ENCODE assay signal across 9 cellular contexts in the genomic region with DNA sequence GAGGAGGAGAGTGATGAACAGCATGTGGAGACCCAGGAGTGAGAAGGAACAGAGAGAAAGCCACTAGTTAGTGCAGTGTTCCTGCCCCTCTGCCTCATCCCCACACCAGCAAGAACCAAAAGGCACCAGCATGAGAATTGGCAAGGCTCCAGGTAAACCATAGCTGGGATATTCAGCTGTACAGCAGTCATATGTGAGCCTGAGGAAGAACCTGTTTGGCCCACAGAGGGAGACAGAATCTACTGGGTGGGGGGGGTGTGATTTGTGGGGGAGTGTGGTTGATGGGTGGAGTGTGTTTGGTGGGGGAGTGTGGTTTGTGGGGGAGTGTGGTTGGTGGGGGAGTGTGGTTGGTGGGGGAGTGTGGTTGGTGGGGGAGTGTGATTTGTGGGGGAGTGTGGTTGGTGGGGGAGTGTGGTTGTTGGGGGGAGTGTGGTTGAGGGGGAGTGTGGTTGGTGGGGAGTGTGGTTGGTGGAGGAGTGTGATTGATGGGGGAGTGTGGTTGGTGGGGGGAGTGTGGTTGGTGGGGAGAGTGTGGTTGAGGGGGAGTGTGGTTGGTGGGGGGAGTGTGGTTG. TPM values are rescaled to one million over a fixed set of nuclear protein-coding genes. Genes with fewer than 3 reads are reported as not detected.
DNase-seq lines count a peak whose midpoint lies in the region; ATAC-seq, FAIRE-seq and TF ChIP-seq lines count a peak whose summit lies in the region.
"Had no signal": no experiment of that assay in that cellular context is flagged by ENCODE, and none has a peak within 500 bp of the region (broad histone marks: within the 10 kb centered on the region; RNA-seq: fewer than 3 reads in every experiment).

No MANE protein-coding gene starts in this region.

- no peak overlapping the region for H3K9ac ChIP-seq in H1 (replicated peaks in 1 of 4; ENCODE audit: extremely low read depth in 1 of 4, low read depth in 3 of 4, low read length in 3 of 4)

- H3K27me3 ChIP-seq in H1 (replicated peaks in 1 of 4; ENCODE audit: control insufficient read depth in 3 of 4, extremely low read depth in 1 of 4, insufficient read depth in 3 of 4, low read length in 3 of 4) (no peaks in the 10 kb centered on the region), Peyer's patch (no peaks in the 10 kb centered on the region)

- TF ChIP-seq RAD21 in H1 (IDR thresholded peaks at IDR 0.05 in 1 of 2, conservative IDR thresholded peaks at IDR 0.05 in 1 of 2; ENCODE audit: low read depth in 2 of 2, low read length in 2 of 2), result no peak

- peak overlapping the region; percentile 54; the same call in 1 of the 2 replicates for H2AK5ac ChIP-seq in H1 (ENCODE audit: low read depth, low read length)

- H2BK120ac ChIP-seq in H1 (replicated peaks; ENCODE audit: low read depth, low read length), result no peak overlapping the region

- no peak overlapping the region for H3K27ac ChIP-seq in H1 (ENCODE audit: low read depth, low read length)
- H3K27ac ChIP-seq in substantia nigra (ENCODE audit: low read depth, low read length, poor library complexity, severe bottlenecking), result peak overlapping the region; percentile 39
- H3K27ac ChIP-seq in Peyer's patch, result peak overlapping the region in 1 of 4 donors; percentile 10

- no peak for TF ChIP-seq POLR2A in H1 (IDR thresholded peaks at IDR 0.05; ENCODE audit: control extremely low read depth in 1 of 2, low read depth in 2 of 2, low read length in 2 of 2)
- TF ChIP-seq POLR2A in Peyer's patch (IDR thresholded peaks at IDR 0.05), result no peak

- peaks cover 0 to 1% of the 10 kb centered on the region in 2 experiments for H4K20me1 ChIP-seq in H1 (replicated peaks in 1 of 2; ENCODE audit: control insufficient read depth in 1 of 2, insufficient read depth in 2 of 2, low read length in 2 of 2)

- peaks cover 14% of the 10 kb centered on the region for H3K79me1 ChIP-seq in H1 (ENCODE audit: low read depth, low read length)

- no peak overlapping the region for H2BK5ac ChIP-seq in H1 (ENCODE audit: low read depth, low read length)

- no peaks in the 10 kb centered on the region for H3K36me3 ChIP-seq in H1 (ENCODE audit: control insufficient read depth in 2 of 4, insufficient read depth in 4 of 4, low read length in 3 of 4)
- peaks cover 0 to 4% (median 0%) of the 10 kb centered on the region in 3 donors for H3K36me3 ChIP-seq in Peyer's patch

- H3K23me2 ChIP-seq in H1 (ENCODE audit: low read depth, low read length), result peaks cover 7% of the 10 kb centered on the region; the same call in 1 of the 2 replicates

- H3K4me1 ChIP-seq in H1 (replicated peaks in 1 of 4; ENCODE audit: control insufficient read depth in 3 of 4, insufficient read depth in 4 of 4, low read length in 3 of 4) (peaks cover 14 to 41% (median 34%) of the 10 kb centered on the region in 4 experiments), Peyer's patch (peaks cover 0 to 33% (median 0%) of the 10 kb centered on the region in 4 donors)

- H4K5ac ChIP-seq in H1 (ENCODE audit: insufficient read length, low read depth, low read length), result no peak overlapping the region

- H3K27ac Mint-ChIP-seq in activated T-cell treated with anti-CD3 and anti-CD28 coated beads, Interleukin-2, amount 50 U/mL, for 24 hours, result peak overlapping the region; percentile 78

- H4K8ac ChIP-seq in H1 (ENCODE audit: extremely low read depth, insufficient read depth, low read length), result no peak overlapping the region

- no peak for DNase-seq in activated T-cell treated with anti-CD3 and anti-CD28 coated beads, Interleukin-2, amount 50 U/mL, for 24 hours
- DNase-seq in activated T-cell treated with anti-CD3 and anti-CD28 coated beads, Interleukin-2, amount 50 U/mL, for 48 hours, result no peak
- DNase-seq in H1 (ENCODE audit: low read depth in 1 of 2, low spot score in 2 of 2), result no peak
- DNase-seq in substantia nigra (lab: John Stamatoyannopoulos, UW), result peak in 3 of 49 donors; percentile 12 to 54 (median 16)
- DNase-seq in Peyer's patch, result no peak
- no peak for DNase-seq in GM10248 (ENCODE audit: extremely low spot score)

- peaks cover 43% of the 10 kb centered on the region for H3K4me1 Mint-ChIP-seq in activated T-cell treated with anti-CD3 and anti-CD28 coated beads, Interleukin-2, amount 50 U/mL, for 24 hours (ENCODE audit: low read depth)

- H3K18ac ChIP-seq in H1 (ENCODE audit: extremely low read depth, low read length), result no peak overlapping the region

- no peak for TF ChIP-seq CTCF in H1 (IDR thresholded peaks at IDR 0.05; ENCODE audit: control extremely low read depth in 1 of 3, insufficient read depth in 1 of 3, low read depth in 1 of 3, low read length in 3 of 3)
- no peak for TF ChIP-seq CTCF in Peyer's patch (IDR thresholded peaks at IDR 0.05)
- no peak for TF ChIP-seq CTCF in GM10248 (IDR thresholded peaks at IDR 0.05; ENCODE audit: control extremely low read depth, extremely low read depth, low read depth, missing control alignments)

- no peaks in the 10 kb centered on the region for H3K27me3 Mint-ChIP-seq in activated T-cell treated with anti-CD3 and anti-CD28 coated beads, Interleukin-2, amount 50 U/mL, for 24 hours

- no peak for FAIRE-seq in H1 (lab: Jason Lieb, UNC)
- FAIRE-seq: G401.6 had no signal

- H3K36me3 Mint-ChIP-seq in activated T-cell treated with anti-CD3 and anti-CD28 coated beads, Interleukin-2, amount 50 U/mL, for 24 hours (ENCODE audit: low read depth), result peaks cover 20% of the 10 kb centered on the region

- POLR2A ChIA-PET in H1 (lab: Charles Lee; ENCODE audit: partially characterized antibody), result interaction anchor here (0.9 kb wide), 1 partner anchor 44 kb away, joined by 3 read pairs; no protein-coding TSS in a partner anchor
- POLR2A ChIA-PET in GM10248 (lab: Yijun Ruan, JAX), result interaction anchor here (0.6 kb wide), 1 partner anchor 14 kb away, joined by 5 read pairs; no protein-coding TSS in a partner anchor

- no peak overlapping the region for H3K4me2 ChIP-seq in H1 (ENCODE audit: insufficient read depth in 1 of 2, low read depth in 2 of 2, low read length in 2 of 2)

- no peak overlapping the region for H4K91ac ChIP-seq in H1 (replicated peaks; ENCODE audit: insufficient read length, low read length)

- H3K9me3 ChIP-seq in H1 (ENCODE audit: insufficient read depth in 2 of 2, low read depth in 1 of 2, low read length in 1 of 2), result no peaks in the 10 kb centered on the region
- no peaks in the 10 kb centered on the region for H3K9me3 ChIP-seq in Peyer's patch

- H2BK15ac ChIP-seq in H1 (ENCODE audit: low read length), result no peak overlapping the region

- H2AFZ ChIP-seq in H1 (ENCODE audit: low read length), result no peak overlapping the region

- peak overlapping the region; percentile 86; the same call in 1 of the 2 replicates for H2BK12ac ChIP-seq in H1 (ENCODE audit: low read depth, low read length)

- peak overlapping the region; percentile 56; the same call in 1 of the 2 replicates for H2BK20ac ChIP-seq in H1 (ENCODE audit: low read length)

- ATAC-seq in SK-N-SH treated with all-trans-retinoic acid at 6 μM for 48 hours, result peak; percentile 67
- ATAC-seq in HG03045 (IDR thresholded peaks at IDR 0.05; ENCODE audit: unreplicated experiment), result no peak

- no peak overlapping the region for H3K4ac ChIP-seq in H1 (replicated peaks; ENCODE audit: insufficient read length, low read depth, low read length)

- H3K23ac ChIP-seq in H1 (ENCODE audit: insufficient read length), result no peak overlapping the region

- TF ChIP-seq EP300 in H1 (IDR thresholded peaks at IDR 0.05; ENCODE audit: borderline replicate concordance in 1 of 2, low read depth in 2 of 2, low read length in 2 of 2), result no peak

- H3K4me3 Mint-ChIP-seq in activated T-cell treated with anti-CD3 and anti-CD28 coated beads, Interleukin-2, amount 50 U/mL, for 24 hours, result no peak overlapping the region

- H3K79me2 ChIP-seq in H1 (ENCODE audit: control insufficient read depth in 1 of 2, insufficient read depth in 2 of 2, low read length in 2 of 2), result peaks cover 0 to 46% of the 10 kb centered on the region in 2 experiments; a peak in 3 of 4 replicates

- no peak overlapping the region for H3K56ac ChIP-seq in H1 (replicated peaks; ENCODE audit: insufficient read length, low read depth, low read length)

- H3K4me3 ChIP-seq in H1 (ENCODE audit: extremely low read depth in 1 of 4, insufficient read depth in 2 of 4, low read depth in 3 of 4, low read length in 4 of 4) (no peak overlapping the region), Peyer's patch (no peak overlapping the region)

- no peak overlapping the region for H3K14ac ChIP-seq in H1 (ENCODE audit: insufficient read length)

- peaks cover 5% of the 10 kb centered on the region for H3K9me3 Mint-ChIP-seq in activated T-cell treated with anti-CD3 and anti-CD28 coated beads, Interleukin-2, amount 50 U/mL, for 24 hours

- CTCF ChIA-PET in H1 (lab: Charles Lee; ENCODE audit: partially characterized antibody), result interaction anchor here (0.6 to 1.5 kb wide), 3 partner anchors 15 to 558 kb away, joined by 3 to 4 read pairs (median 3); a partner anchor contains a TSS
- CTCF ChIA-PET in GM10248 (lab: Yijun Ruan, JAX), result interaction anchor here (1.5 kb wide), 1 partner anchor 8 kb away, joined by 3 read pairs; no protein-coding TSS in a partner anchor

RNA-seq across cellular contexts. Expression of a gene that starts 19.4 kb away (rescaled TPM):
- total RNA-seq in H1 (2021; fragmentation: NEBNext Ultra II Directional; extraction: Animal tissue kit (Norgen Biotek cat#: 25700)), result 74.4 and 77.7 TPM in 2 replicates
- polyA plus RNA-seq in H1 (2011; rRNA removed), result 26.9 and 44.8 TPM in 2 replicates
- polyA plus RNA-seq in H1 (2011; cell fraction: cytosol; rRNA removed), result 38.8 TPM
- 239 TPM for polyA plus RNA-seq in H1 (2011; cell fraction: nucleus; rRNA removed)
- 69.2 to 78.6 TPM (median 71.3 TPM) in 4 replicates for polyA plus RNA-seq in H1 (2012, experiment 1 of 2)
- 36.3 TPM for polyA plus RNA-seq in H1 (2012, experiment 2 of 2)
- 30.5 TPM for polyA plus RNA-seq in H1 (2013, experiment 1 of 2)
- polyA plus RNA-seq in H1 (2013, experiment 2 of 2), result 28.3 TPM
- 70.0 and 80.8 TPM in 2 replicates for polyA minus RNA-seq in H1 (2011; rRNA and poly(A)+ RNA removed)
- 33.0 TPM for polyA minus RNA-seq in H1 (2011; cell fraction: cytosol; rRNA and poly(A)+ RNA removed)
- 42.4 TPM for polyA minus RNA-seq in H1 (2011; cell fraction: nucleus; rRNA and poly(A)+ RNA removed)
- 100 to 1,000 TPM; 111 to 278 (median 223) TPM for total RNA-seq in Peyer's patch

RNA-seq across cellular contexts. Expression of a gene that starts 45.6 kb away (rescaled TPM):
- total RNA-seq in H1 (2021; fragmentation: NEBNext Ultra II Directional; extraction: Animal tissue kit (Norgen Biotek cat#: 25700)), result 48.4 and 53.0 TPM in 2 replicates
- 44.3 and 59.8 TPM in 2 replicates for polyA plus RNA-seq in H1 (2011; rRNA removed)
- polyA plus RNA-seq in H1 (2011; cell fraction: cytosol; rRNA removed), result 59.0 TPM
- 192 TPM for polyA plus RNA-seq in H1 (2011; cell fraction: nucleus; rRNA removed)
- 47.0 to 64.6 TPM (median 57.7 TPM) in 4 replicates for polyA plus RNA-seq in H1 (2012, experiment 1 of 2)
- polyA plus RNA-seq in H1 (2012, experiment 2 of 2), result 40.2 TPM
- polyA plus RNA-seq in H1 (2013, experiment 1 of 2), result 22.1 TPM
- polyA plus RNA-seq in H1 (2013, experiment 2 of 2), result 21.0 TPM
- polyA minus RNA-seq in H1 (2011; rRNA and poly(A)+ RNA removed), result 55.5 and 60.1 TPM in 2 replicates
- polyA minus RNA-seq in H1 (2011; cell fraction: cytosol; rRNA and poly(A)+ RNA removed), result 31.8 TPM
- 49.7 TPM for polyA minus RNA-seq in H1 (2011; cell fraction: nucleus; rRNA and poly(A)+ RNA removed)
- total RNA-seq in Peyer's patch, result 10 to 100 TPM; 14.4 to 33.8 (median 26.6) TPM

RNA-seq across cellular contexts. Expression of a gene that starts 46.7 kb away (rescaled TPM):
- total RNA-seq in H1 (2021; fragmentation: NEBNext Ultra II Directional; extraction: Animal tissue kit (Norgen Biotek cat#: 25700)), result 0.38 and 0.39 TPM in 2 replicates
- 0.45 and 0.67 TPM in 2 replicates for polyA plus RNA-seq in H1 (2011; rRNA removed)
- polyA plus RNA-seq in H1 (2011; cell fraction: cytosol; rRNA removed), result 0.45 TPM
- 1.1 TPM for polyA plus RNA-seq in H1 (2011; cell fraction: nucleus; rRNA removed)
- polyA plus RNA-seq in H1 (2012, experiment 1 of 2), result 0.48 to 0.87 TPM (median 0.69 TPM) in 4 replicates
- 0.34 TPM for polyA plus RNA-seq in H1 (2012, experiment 2 of 2)
- polyA plus RNA-seq in H1 (2013, experiment 1 of 2), result 0.45 TPM
- polyA plus RNA-seq in H1 (2013, experiment 2 of 2), result 0.35 TPM
- 0.24 and 0.38 TPM in 2 replicates for polyA minus RNA-seq in H1 (2011; rRNA and poly(A)+ RNA removed)
- 0.95 TPM for polyA minus RNA-seq in H1 (2011; cell fraction: cytosol; rRNA and poly(A)+ RNA removed)
- polyA minus RNA-seq in H1 (2011; cell fraction: nucleus; rRNA and poly(A)+ RNA removed), result 1.2 TPM
- total RNA-seq in Peyer's patch, result 1 to 10 TPM in 2 of 4 donors, under 1 TPM in 2; 0.66 to 5.0 (median 1.5) TPM

RNA-seq across cellular contexts. Expression of a gene that starts 50.3 kb away (rescaled TPM):
- total RNA-seq in H1 (2021; fragmentation: NEBNext Ultra II Directional; extraction: Animal tissue kit (Norgen Biotek cat#: 25700)), result 0.15 and 0.40 TPM in 2 replicates
- polyA plus RNA-seq in H1 (2011; rRNA removed), result 0.33 and 0.63 TPM in 2 replicates
- polyA plus RNA-seq in H1 (2011; cell fraction: cytosol; rRNA removed), result 0.27 TPM
- polyA plus RNA-seq in H1 (2011; cell fraction: nucleus; rRNA removed), result 0.71 TPM
- 0.25 to 0.61 TPM (median 0.35 TPM) in 4 replicates for polyA plus RNA-seq in H1 (2012, experiment 1 of 2)
- polyA plus RNA-seq in H1 (2012, experiment 2 of 2), result 0.31 TPM
- 0.14 TPM for polyA plus RNA-seq in H1 (2013, experiment 1 of 2)
- 0.17 TPM for polyA plus RNA-seq in H1 (2013, experiment 2 of 2)
- 0.32 and 0.35 TPM in 2 replicates for polyA minus RNA-seq in H1 (2011; rRNA and poly(A)+ RNA removed)
- 0.66 TPM for polyA minus RNA-seq in H1 (2011; cell fraction: cytosol; rRNA and poly(A)+ RNA removed)
- 0.50 TPM for polyA minus RNA-seq in H1 (2011; cell fraction: nucleus; rRNA and poly(A)+ RNA removed)
- total RNA-seq in Peyer's patch, result not detected
